15 cellular contexts compared by ENCODE assay signal in the genomic region with DNA sequence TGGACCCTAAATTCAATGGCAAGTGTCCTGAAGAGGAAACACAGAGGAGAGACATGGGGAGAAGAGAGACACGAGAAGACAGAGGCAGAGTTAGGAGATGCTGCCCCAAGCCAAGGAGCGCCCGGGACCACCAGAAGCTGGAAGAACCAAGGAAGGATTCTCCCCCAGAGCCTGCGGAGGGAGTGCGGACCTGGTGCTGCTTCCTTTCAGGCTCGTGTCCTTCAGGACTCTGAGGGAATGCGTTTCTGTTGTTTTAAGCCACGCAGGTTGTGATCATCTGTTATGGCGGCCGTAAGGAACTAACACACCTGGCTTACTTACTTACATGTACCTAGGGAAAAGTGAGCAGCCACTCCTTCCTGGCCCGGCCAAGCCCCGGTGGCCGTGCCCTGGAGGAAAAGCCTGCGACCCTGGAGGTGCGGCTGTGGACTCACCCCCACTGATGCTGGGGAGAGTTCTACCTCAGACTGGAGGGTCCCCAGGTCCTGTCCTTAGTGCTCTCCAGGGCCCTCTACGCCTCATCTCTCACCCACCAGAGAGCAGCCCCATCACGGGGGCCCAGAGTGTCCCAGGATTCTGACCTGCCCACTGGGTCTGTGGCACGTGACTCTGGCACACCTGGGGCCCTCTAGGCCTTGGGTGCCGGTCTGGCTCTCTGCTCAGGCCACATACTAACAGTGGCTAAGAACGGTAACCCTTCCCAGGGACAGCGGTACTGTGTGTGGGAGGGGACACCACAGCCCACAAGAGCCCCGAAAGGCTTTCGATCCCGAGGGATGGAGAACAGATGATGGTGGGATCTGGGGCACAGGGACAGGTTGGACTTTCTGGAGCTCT.
"Had no signal": no experiment of that assay in that cellular context is flagged by ENCODE, and none has a peak within 500 bp of the region (broad histone marks: within the 10 kb centered on the region; RNA-seq: fewer than 3 reads in every experiment).

No MANE protein-coding gene starts in this region.

- H3K4me3 ChIP-seq: lung, prostate gland, right lobe of liver, vagina had no signal

- H3K4me3 Mint-ChIP-seq: naive B cell had no signal

- H3K9me3 ChIP-seq: prostate gland, right lobe of liver, vagina had no signal

- DNase-seq: activated CD4-positive, alpha-beta T cell treated with anti-CD3 and anti-CD28 coated beads, Interleukin-2, amount 50 U/mL, for 4 hours; activated gamma-delta T cell; activated T-cell treated with anti-CD3 and anti-CD28 coated beads, Interleukin-2, amount 50 U/mL, for 1 hour; caudate nucleus; cortex of kidney; effector memory CD4-positive, alpha-beta T cell; hippocampal formation; kidney glomerular epithelial cell; naive B cell; right lobe of liver; stimulated activated CD4-positive, alpha-beta T cell treated with anti-CD3 and anti-CD28 coated beads, Interleukin-12 subunit alpha, Interleukin-12 subunit beta, amount 100 ng/mL, for 4 hours; stimulated activated naive CD4-positive, alpha-beta T cell treated with Interleukin-2 at 50 U/mL for 16 hours had no signal

- ATAC-seq: right lobe of liver had no signal

- H3K36me3 Mint-ChIP-seq: naive B cell had no signal

- H3K27ac ChIP-seq: prostate gland, right lobe of liver, vagina had no signal

- H3K36me3 ChIP-seq: prostate gland, right lobe of liver, vagina had no signal

- H3K4me1 ChIP-seq: prostate gland, right lobe of liver had no signal

- H3K27me3 ChIP-seq: right lobe of liver, vagina had no signal
